1 cellular context compared by ENCODE assay signal in the genomic region with DNA sequence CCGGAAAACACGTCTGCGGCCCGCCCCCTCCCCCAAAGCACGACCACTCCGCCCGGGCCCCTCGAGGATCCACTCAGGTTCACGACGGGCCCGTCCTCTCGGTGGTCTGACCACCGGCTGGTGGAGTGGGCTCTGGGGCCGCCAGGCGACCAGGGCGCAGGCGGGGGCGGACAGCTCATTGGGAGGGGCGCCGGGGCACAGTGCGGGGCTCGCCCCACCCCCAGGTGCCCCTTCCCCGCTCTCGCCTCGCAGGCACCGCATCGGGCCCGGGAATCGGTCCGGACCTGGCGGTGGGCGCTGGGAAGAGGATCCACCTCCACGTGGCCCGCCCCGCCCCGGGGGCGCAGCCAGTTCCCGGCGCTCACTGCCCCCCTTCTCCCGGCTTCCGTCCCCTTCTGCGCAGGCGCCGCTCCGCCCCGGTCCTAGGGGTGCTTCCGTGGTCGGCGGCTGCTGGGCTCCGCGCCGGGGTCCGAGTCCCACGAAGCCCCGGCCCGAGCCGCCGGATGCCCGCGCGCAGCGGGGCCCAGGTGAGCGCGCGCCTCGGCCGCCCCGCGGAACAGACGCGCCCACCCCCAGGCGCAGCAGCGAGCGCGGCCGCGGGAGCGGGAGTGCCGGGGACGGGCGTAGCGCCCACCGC.
A peak's percentile ranks its signal among the peaks of the same experiment; 100 is the strongest.
TF ChIP-seq lines count a peak whose summit lies in the region.

A gene with protein sequence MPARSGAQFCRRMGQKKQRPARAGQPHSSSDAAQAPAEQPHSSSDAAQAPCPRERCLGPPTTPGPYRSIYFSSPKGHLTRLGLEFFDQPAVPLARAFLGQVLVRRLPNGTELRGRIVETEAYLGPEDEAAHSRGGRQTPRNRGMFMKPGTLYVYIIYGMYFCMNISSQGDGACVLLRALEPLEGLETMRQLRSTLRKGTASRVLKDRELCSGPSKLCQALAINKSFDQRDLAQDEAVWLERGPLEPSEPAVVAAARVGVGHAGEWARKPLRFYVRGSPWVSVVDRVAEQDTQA (plus strand): TSS at position 419 of the 637 bp plus-strand sequence. CDS start 85 bp downstream, at position 504.

TF ChIP-seq in HepG2, 621 proteins besides CTCF, POLR2A, EP300 and RAD21 (continued from another document and continues in another):
- TF ChIP-seq, protein P1, sequence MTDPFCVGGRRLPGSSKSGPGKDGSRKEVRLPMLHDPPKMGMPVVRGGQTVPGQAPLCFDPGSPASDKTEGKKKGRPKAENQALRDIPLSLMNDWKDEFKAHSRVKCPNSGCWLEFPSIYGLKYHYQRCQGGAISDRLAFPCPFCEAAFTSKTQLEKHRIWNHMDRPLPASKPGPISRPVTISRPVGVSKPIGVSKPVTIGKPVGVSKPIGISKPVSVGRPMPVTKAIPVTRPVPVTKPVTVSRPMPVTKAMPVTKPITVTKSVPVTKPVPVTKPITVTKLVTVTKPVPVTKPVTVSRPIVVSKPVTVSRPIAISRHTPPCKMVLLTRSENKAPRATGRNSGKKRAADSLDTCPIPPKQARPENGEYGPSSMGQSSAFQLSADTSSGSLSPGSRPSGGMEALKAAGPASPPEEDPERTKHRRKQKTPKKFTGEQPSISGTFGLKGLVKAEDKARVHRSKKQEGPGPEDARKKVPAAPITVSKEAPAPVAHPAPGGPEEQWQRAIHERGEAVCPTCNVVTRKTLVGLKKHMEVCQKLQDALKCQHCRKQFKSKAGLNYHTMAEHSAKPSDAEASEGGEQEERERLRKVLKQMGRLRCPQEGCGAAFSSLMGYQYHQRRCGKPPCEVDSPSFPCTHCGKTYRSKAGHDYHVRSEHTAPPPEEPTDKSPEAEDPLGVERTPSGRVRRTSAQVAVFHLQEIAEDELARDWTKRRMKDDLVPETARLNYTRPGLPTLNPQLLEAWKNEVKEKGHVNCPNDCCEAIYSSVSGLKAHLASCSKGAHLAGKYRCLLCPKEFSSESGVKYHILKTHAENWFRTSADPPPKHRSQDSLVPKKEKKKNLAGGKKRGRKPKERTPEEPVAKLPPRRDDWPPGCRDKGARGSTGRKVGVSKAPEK (CRISPR knock-in tag; IDR thresholded peaks at IDR 0.05; ENCODE audit: borderline replicate concordance): no peak
- no peak for TF ChIP-seq HMG20B (CRISPR knock-in tag; conservative IDR thresholded peaks at IDR 0.05)
- TF ChIP-seq SATB2 (CRISPR knock-in tag; IDR thresholded peaks at IDR 0.05): 0 out of 2 replicates have a peak, but pooled peaks have one; percentile 73
- TF ChIP-seq, protein P2, sequence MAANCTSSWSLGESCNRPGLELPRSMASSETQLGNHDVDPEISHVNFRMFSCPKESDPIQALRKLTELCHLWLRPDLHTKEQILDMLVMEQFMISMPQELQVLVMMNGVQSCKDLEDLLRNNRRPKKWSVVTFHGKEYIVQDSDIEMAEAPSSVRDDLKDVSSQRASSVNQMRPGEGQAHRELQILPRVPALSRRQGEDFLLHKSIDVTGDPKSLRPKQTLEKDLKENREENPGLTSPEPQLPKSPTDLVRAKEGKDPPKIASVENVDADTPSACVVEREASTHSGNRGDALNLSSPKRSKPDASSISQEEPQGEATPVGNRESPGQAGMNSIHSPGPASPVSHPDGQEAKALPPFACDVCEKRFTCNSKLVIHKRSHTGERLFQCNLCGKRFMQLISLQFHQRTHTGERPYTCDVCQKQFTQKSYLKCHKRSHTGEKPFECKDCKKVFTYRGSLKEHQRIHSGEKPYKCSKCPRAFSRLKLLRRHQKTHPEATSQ (CRISPR knock-in tag; IDR thresholded peaks at IDR 0.05; ENCODE audit: borderline replicate concordance): no peak
- peak; percentile 13; the same call in 1 of the 2 replicates for TF ChIP-seq KDM3A (CRISPR knock-in tag; IDR thresholded peaks at IDR 0.05; ENCODE audit: low read depth)
- TF ChIP-seq, protein P3, sequence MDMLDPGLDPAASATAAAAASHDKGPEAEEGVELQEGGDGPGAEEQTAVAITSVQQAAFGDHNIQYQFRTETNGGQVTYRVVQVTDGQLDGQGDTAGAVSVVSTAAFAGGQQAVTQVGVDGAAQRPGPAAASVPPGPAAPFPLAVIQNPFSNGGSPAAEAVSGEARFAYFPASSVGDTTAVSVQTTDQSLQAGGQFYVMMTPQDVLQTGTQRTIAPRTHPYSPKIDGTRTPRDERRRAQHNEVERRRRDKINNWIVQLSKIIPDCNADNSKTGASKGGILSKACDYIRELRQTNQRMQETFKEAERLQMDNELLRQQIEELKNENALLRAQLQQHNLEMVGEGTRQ (IDR thresholded peaks at IDR 0.05; ENCODE audit: low read depth, low read length): no peak
- TF ChIP-seq, protein P3 (CRISPR knock-in tag; IDR thresholded peaks at IDR 0.05; ENCODE audit: borderline replicate concordance): no peak
- peak; percentile 74; the same call in 1 of the 2 replicates for TF ChIP-seq KDM5B (CRISPR knock-in tag; IDR thresholded peaks at IDR 0.05; ENCODE audit: borderline replicate concordance)
- peak; percentile 44; the same call in 1 of the 2 replicates for TF ChIP-seq ELF3 (CRISPR knock-in tag; IDR thresholded peaks at IDR 0.05)
- TF ChIP-seq TBX2 (CRISPR knock-in tag; IDR thresholded peaks at IDR 0.05; ENCODE audit: borderline replicate concordance): no peak
- no peak; the same call in 1 of the 2 replicates for TF ChIP-seq ZNF253 (CRISPR knock-in tag; IDR thresholded peaks at IDR 0.05; ENCODE audit: borderline replicate concordance)
- TF ChIP-seq NPAS2 (CRISPR knock-in tag; IDR thresholded peaks at IDR 0.05; ENCODE audit: borderline replicate concordance): no peak
- TF ChIP-seq, protein P4, sequence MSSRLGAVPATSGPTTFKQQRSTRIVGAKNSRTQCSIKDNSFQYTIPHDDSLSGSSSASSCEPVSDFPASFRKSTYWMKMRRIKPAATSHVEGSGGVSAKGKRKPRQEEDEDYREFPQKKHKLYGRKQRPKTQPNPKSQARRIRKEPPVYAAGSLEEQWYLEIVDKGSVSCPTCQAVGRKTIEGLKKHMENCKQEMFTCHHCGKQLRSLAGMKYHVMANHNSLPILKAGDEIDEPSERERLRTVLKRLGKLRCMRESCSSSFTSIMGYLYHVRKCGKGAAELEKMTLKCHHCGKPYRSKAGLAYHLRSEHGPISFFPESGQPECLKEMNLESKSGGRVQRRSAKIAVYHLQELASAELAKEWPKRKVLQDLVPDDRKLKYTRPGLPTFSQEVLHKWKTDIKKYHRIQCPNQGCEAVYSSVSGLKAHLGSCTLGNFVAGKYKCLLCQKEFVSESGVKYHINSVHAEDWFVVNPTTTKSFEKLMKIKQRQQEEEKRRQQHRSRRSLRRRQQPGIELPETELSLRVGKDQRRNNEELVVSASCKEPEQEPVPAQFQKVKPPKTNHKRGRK (CRISPR knock-in tag; IDR thresholded peaks at IDR 0.05): no peak
- TF ChIP-seq CBX1 (IDR thresholded peaks at IDR 0.05; ENCODE audit: low read depth): no peak
- TF ChIP-seq ZBTB38 (CRISPR knock-in tag; IDR thresholded peaks at IDR 0.05): no peak
- no peak for TF ChIP-seq ZNF7 (CRISPR knock-in tag; IDR thresholded peaks at IDR 0.05)
- TF ChIP-seq GABPB1 (CRISPR knock-in tag; IDR thresholded peaks at IDR 0.05): peak; percentile 83
- peak; percentile 40; the same call in 1 of the 2 replicates for TF ChIP-seq YEATS2 (CRISPR knock-in tag; IDR thresholded peaks at IDR 0.05; ENCODE audit: borderline replicate concordance)
- no peak for TF ChIP-seq ZNF24 (IDR thresholded peaks at IDR 0.05)
- TF ChIP-seq ZNF556 (CRISPR knock-in tag; IDR thresholded peaks at IDR 0.05; ENCODE audit: borderline replicate concordance): no peak
- TF ChIP-seq SMC3 (IDR thresholded peaks at IDR 0.05; ENCODE audit: low read length): no peak
- TF ChIP-seq ZNF441 (CRISPR knock-in tag; IDR thresholded peaks at IDR 0.05; ENCODE audit: borderline replicate concordance): 0 out of 2 replicates have a peak, but pooled peaks have one; percentile 21
- TF ChIP-seq MAFF (IDR thresholded peaks at IDR 0.05; ENCODE audit: low read depth, low read length): no peak
- no peak for TF ChIP-seq SOX5 (CRISPR knock-in tag; IDR thresholded peaks at IDR 0.05; ENCODE audit: borderline replicate concordance)
- TF ChIP-seq MIXL1 (CRISPR knock-in tag; IDR thresholded peaks at IDR 0.05): no peak
- no peak for TF ChIP-seq CEBPG (CRISPR knock-in tag; IDR thresholded peaks at IDR 0.05)
- no peak for TF ChIP-seq ZBTB42 (CRISPR knock-in tag; IDR thresholded peaks at IDR 0.05)
- TF ChIP-seq ZSCAN22 (CRISPR knock-in tag; IDR thresholded peaks at IDR 0.05): no peak
- TF ChIP-seq RFXANK (CRISPR knock-in tag; IDR thresholded peaks at IDR 0.05): no peak
- TF ChIP-seq ZNF230 (CRISPR knock-in tag; IDR thresholded peaks at IDR 0.05): no peak
- TF ChIP-seq ZNF350 (CRISPR knock-in tag; IDR thresholded peaks at IDR 0.05; ENCODE audit: borderline replicate concordance, low read depth): no peak
- TF ChIP-seq FIP1L1 (IDR thresholded peaks at IDR 0.05; ENCODE audit: borderline replicate concordance, insufficient read depth, low read depth, low read length): no peak
- TF ChIP-seq, protein P5, sequence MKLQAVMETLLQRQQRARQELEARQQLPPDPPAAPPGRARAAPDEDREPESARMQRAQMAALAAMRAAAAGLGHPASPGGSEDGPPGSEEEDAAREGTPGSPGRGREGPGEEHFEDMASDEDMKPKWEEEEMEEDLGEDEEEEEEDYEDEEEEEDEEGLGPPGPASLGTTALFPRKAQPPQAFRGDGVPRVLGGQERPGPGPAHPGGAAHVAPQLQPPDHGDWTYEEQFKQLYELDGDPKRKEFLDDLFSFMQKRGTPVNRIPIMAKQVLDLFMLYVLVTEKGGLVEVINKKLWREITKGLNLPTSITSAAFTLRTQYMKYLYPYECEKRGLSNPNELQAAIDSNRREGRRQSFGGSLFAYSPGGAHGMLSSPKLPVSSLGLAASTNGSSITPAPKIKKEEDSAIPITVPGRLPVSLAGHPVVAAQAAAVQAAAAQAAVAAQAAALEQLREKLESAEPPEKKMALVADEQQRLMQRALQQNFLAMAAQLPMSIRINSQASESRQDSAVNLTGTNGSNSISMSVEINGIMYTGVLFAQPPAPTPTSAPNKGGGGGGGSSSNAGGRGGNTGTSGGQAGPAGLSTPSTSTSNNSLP (IDR thresholded peaks at IDR 0.05; ENCODE audit: low read depth, low read length): no peak
- TF ChIP-seq ZBTB7A (CRISPR knock-in tag; IDR thresholded peaks at IDR 0.05): no peak
- no peak for TF ChIP-seq ZNF605 (CRISPR knock-in tag; IDR thresholded peaks at IDR 0.05)
- no peak for TF ChIP-seq NR1H2 (CRISPR knock-in tag; IDR thresholded peaks at IDR 0.05; ENCODE audit: borderline replicate concordance, low read depth)
- TF ChIP-seq CENPX (CRISPR knock-in tag; IDR thresholded peaks at IDR 0.05): no peak
- no peak for TF ChIP-seq IKZF1 (IDR thresholded peaks at IDR 0.05)
- peak; percentile 67; the same call in 1 of the 2 replicates for TF ChIP-seq ETV5 (CRISPR knock-in tag; IDR thresholded peaks at IDR 0.05; ENCODE audit: borderline replicate concordance)
- no peak for TF ChIP-seq ZC3H4 (CRISPR knock-in tag; IDR thresholded peaks at IDR 0.05; ENCODE audit: borderline replicate concordance)
- TF ChIP-seq, protein P6, sequence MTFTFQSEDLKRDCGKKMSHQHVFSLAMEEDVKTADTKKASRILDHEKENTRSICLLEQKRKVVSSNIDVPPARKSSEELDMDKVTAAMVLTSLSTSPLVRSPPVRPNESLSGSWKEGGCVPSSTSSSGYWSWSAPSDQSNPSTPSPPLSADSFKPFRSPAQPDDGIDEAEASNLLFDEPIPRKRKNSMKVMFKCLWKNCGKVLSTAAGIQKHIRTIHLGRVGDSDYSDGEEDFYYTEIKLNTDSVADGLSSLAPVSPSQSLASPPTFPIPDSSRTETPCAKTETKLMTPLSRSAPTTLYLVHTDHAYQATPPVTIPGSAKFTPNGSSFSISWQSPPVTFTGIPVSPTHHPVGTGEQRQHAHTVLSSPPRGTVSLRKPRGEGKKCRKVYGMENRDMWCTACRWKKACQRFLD (CRISPR knock-in tag; IDR thresholded peaks at IDR 0.05; ENCODE audit: borderline replicate concordance): 0 out of 2 replicates have a peak, but pooled peaks have one; percentile 18
- TF ChIP-seq MAZ (IDR thresholded peaks at IDR 0.05; ENCODE audit: borderline replicate concordance, low read depth, low read length): peak; percentile 64; the same call in 1 of the 2 replicates
- peak; percentile 62; the same call in 1 of the 2 replicates for TF ChIP-seq MAZ (CRISPR knock-in tag; IDR thresholded peaks at IDR 0.05; ENCODE audit: low read depth)
- TF ChIP-seq, protein P7, sequence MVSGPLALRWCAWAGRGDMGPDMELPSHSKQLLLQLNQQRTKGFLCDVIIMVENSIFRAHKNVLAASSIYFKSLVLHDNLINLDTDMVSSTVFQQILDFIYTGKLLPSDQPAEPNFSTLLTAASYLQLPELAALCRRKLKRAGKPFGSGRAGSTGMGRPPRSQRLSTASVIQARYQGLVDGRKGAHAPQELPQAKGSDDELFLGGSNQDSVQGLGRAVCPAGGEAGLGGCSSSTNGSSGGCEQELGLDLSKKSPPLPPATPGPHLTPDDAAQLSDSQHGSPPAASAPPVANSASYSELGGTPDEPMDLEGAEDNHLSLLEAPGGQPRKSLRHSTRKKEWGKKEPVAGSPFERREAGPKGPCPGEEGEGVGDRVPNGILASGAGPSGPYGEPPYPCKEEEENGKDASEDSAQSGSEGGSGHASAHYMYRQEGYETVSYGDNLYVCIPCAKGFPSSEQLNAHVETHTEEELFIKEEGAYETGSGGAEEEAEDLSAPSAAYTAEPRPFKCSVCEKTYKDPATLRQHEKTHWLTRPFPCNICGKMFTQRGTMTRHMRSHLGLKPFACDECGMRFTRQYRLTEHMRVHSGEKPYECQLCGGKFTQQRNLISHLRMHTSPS (CRISPR knock-in tag; IDR thresholded peaks at IDR 0.05; ENCODE audit: low read depth): no peak
- TF ChIP-seq SMYD3 (CRISPR knock-in tag; IDR thresholded peaks at IDR 0.05): no peak
- TF ChIP-seq FOXA3 (CRISPR knock-in tag; IDR thresholded peaks at IDR 0.05): peak; percentile 19; the same call in 1 of the 2 replicates
- TF ChIP-seq ZNF446 (CRISPR knock-in tag; IDR thresholded peaks at IDR 0.05): no peak
- TF ChIP-seq SAFB2 (CRISPR knock-in tag; IDR thresholded peaks at IDR 0.05; ENCODE audit: borderline replicate concordance, low read depth): no peak
- TF ChIP-seq RELA (CRISPR knock-in tag; IDR thresholded peaks at IDR 0.05): 0 out of 2 replicates have a peak, but pooled peaks have one; percentile 28
- TF ChIP-seq MAFG (CRISPR knock-in tag; IDR thresholded peaks at IDR 0.05): no peak
- TF ChIP-seq RFXAP (CRISPR knock-in tag; IDR thresholded peaks at IDR 0.05; ENCODE audit: borderline replicate concordance): peak; percentile 58; the same call in 1 of the 2 replicates
